In genomic region chr14:33972522-33973162, GRCh38 we compare ENCODE assay signal across 11 cellular contexts. TPM values are rescaled to one million over a fixed set of nuclear protein-coding genes. Genes with fewer than 3 reads are reported as not detected.
DNase-seq lines count a peak whose midpoint lies in the region; ATAC-seq, FAIRE-seq and TF ChIP-seq lines count a peak whose summit lies in the region.
"Had no signal": no experiment of that assay in that cellular context is flagged by ENCODE, and none has a peak within 500 bp of the region (broad histone marks: within the 10 kb centered on the region; RNA-seq: fewer than 3 reads in every experiment).

No MANE protein-coding gene starts in this region.

- ATAC-seq in GM18870 (IDR thresholded peaks at IDR 0.05; ENCODE audit: unreplicated experiment) = peak; percentile 88
- peak; percentile 94 for ATAC-seq in GM21528 (IDR thresholded peaks at IDR 0.05; ENCODE audit: low FRiP score, unreplicated experiment)
- peak; percentile 87 for ATAC-seq in HG03108 (IDR thresholded peaks at IDR 0.05; ENCODE audit: unreplicated experiment)

- H3K27ac Mint-ChIP-seq in endothelial cell (ENCODE audit: unreplicated experiment) = peak overlapping the region; percentile 94

- H3K9me3 Mint-ChIP-seq in endothelial cell (ENCODE audit: unreplicated experiment) = no peaks in the 10 kb centered on the region

- TF ChIP-seq CTCF in endothelial cell (IDR thresholded peaks at IDR 0.05; ENCODE audit: unreplicated experiment) = no peak

- no peak for FAIRE-seq in frontal cortex (lab: Jason Lieb, UNC)

- H3K36me3 Mint-ChIP-seq in endothelial cell (ENCODE audit: low read depth, unreplicated experiment) = no peaks in the 10 kb centered on the region

- H3K4me3 Mint-ChIP-seq in endothelial cell (ENCODE audit: unreplicated experiment) = no peak overlapping the region

- no peak for DNase-seq in endothelial cell (ENCODE audit: low spot score)
- DNase-seq in NCI-H510A treated with DMSO at 0.1 percent for 48 hours (lab: John Stamatoyannopoulos, UW) = no peak
- no peak for DNase-seq in activated CD8-positive, alpha-beta memory T cell treated with anti-CD3 and anti-CD28 coated beads, Interleukin-2, amount 50 U/mL, for 48 hours
- DNase-seq in frontal cortex (ENCODE audit: low spot score in 2 of 2) = no peak
- DNase-seq in activated naive CD4-positive, alpha-beta T cell treated with anti-CD3 and anti-CD28 coated beads, Interleukin-2, amount 50 U/mL, for 16 hours = no peak
- DNase-seq: activated effector memory CD4-positive, alpha-beta T cell treated with Interleukin-2 at 50 U/mL for 16 hours; GM23248; left ventricle myocardium inferior had no signal

- peaks cover 25% of the 10 kb centered on the region for H3K4me1 Mint-ChIP-seq in endothelial cell (ENCODE audit: unreplicated experiment)

- no peaks in the 10 kb centered on the region for H3K27me3 Mint-ChIP-seq in endothelial cell (ENCODE audit: unreplicated experiment)

RNA-seq across cellular contexts. Expression of gene EGLN3, which starts 21.8 kb away (rescaled TPM):
- total RNA-seq in endothelial cell (ENCODE audit: unreplicated experiment) (14.2 TPM), frontal cortex (9.0 TPM)
